In genomic region chr7:40220421-40220911, GRCh38 we compare ENCODE assay signal across 13 cellular contexts.
DNase-seq lines count a peak whose midpoint lies in the region; ATAC-seq, FAIRE-seq and TF ChIP-seq lines count a peak whose summit lies in the region.
"Had no signal": no experiment of that assay in that cellular context is flagged by ENCODE, and none has a peak within 500 bp of the region (broad histone marks: within the 10 kb centered on the region; RNA-seq: fewer than 3 reads in every experiment).

No MANE protein-coding gene starts in this region.

- H3K27me3 ChIP-seq in pancreas, result no peaks in the 10 kb centered on the region

- no peaks in the 10 kb centered on the region for H3K36me3 ChIP-seq in pancreas

- no peak for FAIRE-seq in pancreas (lab: Jason Lieb, UNC)
- FAIRE-seq: HTR-8/SVneo had no signal

- TF ChIP-seq CTCF in fibroblast of mammary gland (conservative IDR thresholded peaks at IDR 0.05; ENCODE audit: control insufficient read depth, insufficient read depth, low read depth, low read length) (no peak), pancreas (IDR thresholded peaks at IDR 0.05) (no peak)

- H3K9me3 ChIP-seq in pancreas, result no peaks in the 10 kb centered on the region

- H3K4me3 ChIP-seq in fibroblast of mammary gland (ENCODE audit: control insufficient read depth, low read depth, low read length) (no peak overlapping the region), pancreas (no peak overlapping the region)

- ATAC-seq in SK-N-SH treated with all-trans-retinoic acid at 6 μM for 48 hours (peak; percentile 2; the same call in 2 of the 3 replicates), GM21390 (IDR thresholded peaks at IDR 0.05; ENCODE audit: unreplicated experiment) (no peak), pancreas (no peak)
- ATAC-seq: activated CD8-positive, alpha-beta T cell treated with anti-CD3 and anti-CD28 coated beads for 36 hours had no signal

- intact Hi-C loops in pancreas (cut with DNase I), result no loop called here

- H3K4me1 ChIP-seq in pancreas, result peaks cover 0 to 4% (median 0%) of the 10 kb centered on the region in 3 donors

- peak overlapping the region in 1 of 4 donors; percentile 21 for H3K27ac ChIP-seq in pancreas

- DNase-seq in GM04503 (ENCODE audit: low read depth) (peak; percentile 41), fibroblast of mammary gland (ENCODE audit: low read depth) (peak; percentile 80), renal cortical epithelial cell (ENCODE audit: low read depth) (peak; percentile 68), UCSD-AML1 (lab: John Stamatoyannopoulos, UW; ENCODE audit: unreplicated experiment) (no peak), occipital lobe (lab: John Stamatoyannopoulos, UW) (no peak), pancreas (no peak)
- DNase-seq: activated CD8-positive, alpha-beta T cell treated with anti-CD3 and anti-CD28 coated beads for 36 hours; activated effector memory CD4-positive, alpha-beta T cell treated with anti-CD3 and anti-CD28 coated beads, Interleukin-2, amount 50 U/mL, for 16 hours; aorta; NCI-H2107 had no signal

TF ChIP-seq in SK-N-SH treated with all-trans-retinoic acid at 6 μM for 48 hours, 23 proteins besides CTCF, POLR2A, EP300 and RAD21:
- no peak for TF ChIP-seq ZNF8 (CRISPR knock-in tag; IDR thresholded peaks at IDR 0.05)
- no peak for TF ChIP-seq PPARA (CRISPR knock-in tag; IDR thresholded peaks at IDR 0.05; ENCODE audit: borderline replicate concordance)
- no peak for TF ChIP-seq CSDC2 (CRISPR knock-in tag; IDR thresholded peaks at IDR 0.05)
- TF ChIP-seq OSR1 (CRISPR knock-in tag; IDR thresholded peaks at IDR 0.05), result no peak
- no peak for TF ChIP-seq ARNTL (CRISPR knock-in tag; IDR thresholded peaks at IDR 0.05; ENCODE audit: borderline replicate concordance, low read depth)
- no peak for TF ChIP-seq RARB (CRISPR knock-in tag; IDR thresholded peaks at IDR 0.05)
- TF ChIP-seq ZC3H10 (CRISPR knock-in tag; IDR thresholded peaks at IDR 0.05), result no peak
- no peak for TF ChIP-seq ESRRG (CRISPR knock-in tag; IDR thresholded peaks at IDR 0.05)
- TF ChIP-seq ZFP30 (CRISPR knock-in tag; IDR thresholded peaks at IDR 0.05), result no peak
- TF ChIP-seq, protein P1, sequence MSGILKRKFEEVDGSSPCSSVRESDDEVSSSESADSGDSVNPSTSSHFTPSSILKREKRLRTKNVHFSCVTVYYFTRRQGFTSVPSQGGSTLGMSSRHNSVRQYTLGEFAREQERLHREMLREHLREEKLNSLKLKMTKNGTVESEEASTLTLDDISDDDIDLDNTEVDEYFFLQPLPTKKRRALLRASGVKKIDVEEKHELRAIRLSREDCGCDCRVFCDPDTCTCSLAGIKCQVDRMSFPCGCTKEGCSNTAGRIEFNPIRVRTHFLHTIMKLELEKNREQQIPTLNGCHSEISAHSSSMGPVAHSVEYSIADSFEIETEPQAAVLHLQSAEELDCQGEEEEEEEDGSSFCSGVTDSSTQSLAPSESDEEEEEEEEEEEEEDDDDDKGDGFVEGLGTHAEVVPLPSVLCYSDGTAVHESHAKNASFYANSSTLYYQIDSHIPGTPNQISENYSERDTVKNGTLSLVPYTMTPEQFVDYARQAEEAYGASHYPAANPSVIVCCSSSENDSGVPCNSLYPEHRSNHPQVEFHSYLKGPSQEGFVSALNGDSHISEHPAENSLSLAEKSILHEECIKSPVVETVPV (CRISPR knock-in tag; IDR thresholded peaks at IDR 0.05), result no peak
- TF ChIP-seq TCF4 (CRISPR knock-in tag; IDR thresholded peaks at IDR 0.05; ENCODE audit: borderline replicate concordance), result no peak
- TF ChIP-seq GLIS3 (CRISPR knock-in tag; IDR thresholded peaks at IDR 0.05), result no peak
- TF ChIP-seq ISL1 (CRISPR knock-in tag; IDR thresholded peaks at IDR 0.05), result no peak
- no peak for TF ChIP-seq ZFP3 (CRISPR knock-in tag; IDR thresholded peaks at IDR 0.05)
- no peak for TF ChIP-seq SNAI2 (CRISPR knock-in tag; IDR thresholded peaks at IDR 0.05)
- TF ChIP-seq PATZ1 (CRISPR knock-in tag; IDR thresholded peaks at IDR 0.05; ENCODE audit: borderline replicate concordance), result no peak
- TF ChIP-seq TSHZ2 (CRISPR knock-in tag; IDR thresholded peaks at IDR 0.05), result no peak

Comparison
In these comparisons a context has a peak if more than half of its experiments do, and no peak if none do; other contexts are left out.
1. DNase-seq: peak in GM04503 (single experiment), fibroblast of mammary gland (single experiment) and renal cortical epithelial cell (single experiment); none in UCSD-AML1 (single experiment), occipital lobe (single experiment) and pancreas (0 of 6).